Comparison of ENCODE assay signal across 19 cellular contexts in the genomic region with DNA sequence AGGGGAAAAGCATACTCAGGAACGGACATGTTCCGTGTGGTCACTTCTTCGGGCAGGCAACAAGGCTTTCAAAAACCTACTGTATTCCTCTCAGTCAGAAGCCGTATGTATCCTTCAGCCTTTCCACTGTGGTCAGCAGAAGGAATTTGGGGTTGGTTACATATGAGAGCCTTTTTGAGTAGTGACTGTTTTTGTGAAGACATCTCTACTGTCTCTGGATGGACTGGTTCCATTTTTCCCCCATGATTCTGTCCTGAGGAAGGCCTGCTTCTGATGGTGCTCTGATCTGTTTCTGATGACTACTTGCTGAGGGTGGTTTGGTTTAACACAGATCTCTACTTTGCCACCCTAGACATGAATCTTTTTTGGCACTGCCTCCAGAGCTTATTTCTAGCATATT.
"Had no signal": no experiment of that assay in that cellular context is flagged by ENCODE, and none has a peak within 500 bp of the region (broad histone marks: within the 10 kb centered on the region; RNA-seq: fewer than 3 reads in every experiment).

No MANE protein-coding gene starts in this region.

- H3K9me3 Mint-ChIP-seq: activated naive CD8-positive, alpha-beta T cell treated with anti-CD3 and anti-CD28 coated beads for 36 hours; naive thymus-derived CD8-positive, alpha-beta T cell; stimulated activated naive CD8-positive, alpha-beta T cell treated with anti-CD3 and anti-CD28 coated beads, Interleukin-15, Interleukin-2, amounts not matched to agents 100 ng/mL and 50 ng/mL, for 24 hours; WTC11 had no signal

- H2AFZ ChIP-seq: parathyroid adenoma had no signal

- H3K4me3 ChIP-seq: breast epithelium, coronary artery, lung, thyroid gland had no signal

- H3K79me2 ChIP-seq: parathyroid adenoma had no signal

- H3K27me3 Mint-ChIP-seq: activated naive CD8-positive, alpha-beta T cell treated with anti-CD3 and anti-CD28 coated beads for 36 hours; naive thymus-derived CD8-positive, alpha-beta T cell; stimulated activated naive CD8-positive, alpha-beta T cell treated with anti-CD3 and anti-CD28 coated beads, Interleukin-15, Interleukin-2, amounts not matched to agents 100 ng/mL and 50 ng/mL, for 24 hours had no signal

- H3K4me1 Mint-ChIP-seq: activated naive CD8-positive, alpha-beta T cell treated with anti-CD3 and anti-CD28 coated beads for 36 hours; WTC11 had no signal

- H3K9ac ChIP-seq: parathyroid adenoma had no signal

- H3K4me1 ChIP-seq: breast epithelium, foreskin keratinocyte, parathyroid adenoma had no signal

- H3K4me3 Mint-ChIP-seq: activated naive CD8-positive, alpha-beta T cell treated with anti-CD3 and anti-CD28 coated beads for 36 hours; naive thymus-derived CD8-positive, alpha-beta T cell; stimulated activated naive CD8-positive, alpha-beta T cell treated with anti-CD3 and anti-CD28 coated beads, Interleukin-15, Interleukin-2, amounts not matched to agents 100 ng/mL and 50 ng/mL, for 24 hours; WTC11 had no signal

- H3K27ac Mint-ChIP-seq: activated naive CD8-positive, alpha-beta T cell treated with anti-CD3 and anti-CD28 coated beads for 36 hours; stimulated activated naive CD8-positive, alpha-beta T cell treated with anti-CD3 and anti-CD28 coated beads, Interleukin-15, Interleukin-2, amounts not matched to agents 100 ng/mL and 50 ng/mL, for 24 hours had no signal

- H3K27ac ChIP-seq: breast epithelium, coronary artery, foreskin keratinocyte, neutrophil, parathyroid adenoma, thyroid gland had no signal

- DNase-seq: activated naive CD4-positive, alpha-beta T cell; activated naive CD8-positive, alpha-beta T cell treated with anti-CD3 and anti-CD28 coated beads for 36 hours; activated T-cell treated with anti-CD3 and anti-CD28 coated beads, Interleukin-2, amount 50 U/mL, for 1 hour; cerebellar nuclear complex; kidney; naive thymus-derived CD8-positive, alpha-beta T cell; right cardiac atrium; stimulated activated CD4-positive, alpha-beta T cell treated with anti-CD3 and anti-CD28 coated beads, Interleukin-1b, Interleukin-23, amount 100 ng/mL, for 48 hours; substantia nigra; T-helper 9 cell; thyroid gland had no signal

- FAIRE-seq: kidney had no signal

- H3K9me3 ChIP-seq: breast epithelium, neutrophil, thyroid gland had no signal

- H3K27me3 ChIP-seq: breast epithelium, foreskin keratinocyte, neutrophil, thyroid gland had no signal
